4 cellular contexts compared by ENCODE assay signal in the genomic region with DNA sequence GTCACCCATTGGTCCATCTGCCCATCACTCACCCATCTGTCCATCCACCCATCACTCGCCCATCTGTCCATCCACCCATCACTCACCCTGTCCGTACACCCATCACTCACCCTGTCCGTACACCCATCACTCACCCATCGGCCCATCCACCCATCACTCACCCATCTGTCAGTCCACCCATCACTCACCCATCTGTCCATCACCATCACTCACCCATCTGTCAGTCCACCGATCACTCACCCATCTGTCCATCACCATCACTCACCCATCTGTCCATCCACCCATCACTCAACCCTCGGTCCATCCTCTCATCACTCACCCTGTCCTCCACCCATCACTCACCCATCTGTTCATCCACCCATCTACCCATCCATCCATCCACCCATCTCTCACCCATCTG. TPM values are rescaled to one million over a fixed set of nuclear protein-coding genes. Genes with fewer than 3 reads are reported as not detected.
"Had no signal": no experiment of that assay in that cellular context is flagged by ENCODE, and none has a peak within 500 bp of the region (broad histone marks: within the 10 kb centered on the region; RNA-seq: fewer than 3 reads in every experiment).

No MANE protein-coding gene starts in this region.

RNA-seq across cellular contexts. Expression of a gene that starts 15.0 kb away (rescaled TPM):
- total RNA-seq: epithelial cell of proximal tubule, esophagus squamous epithelium had no signal
- polyA plus RNA-seq: keratinocyte, neural cell had no signal
